Comparison of ENCODE assay signal across 25 cellular contexts in genomic region chr13:85286081-85286480, GRCh38.
DNase-seq lines count a peak whose midpoint lies in the region; ATAC-seq and TF ChIP-seq lines count a peak whose summit lies in the region.
"Had no signal": no experiment of that assay in that cellular context is flagged by ENCODE, and none has a peak within 500 bp of the region (broad histone marks: within the 10 kb centered on the region; RNA-seq: fewer than 3 reads in every experiment).

No MANE protein-coding gene starts in this region.

- no peak overlapping the region for H3K27ac ChIP-seq in tibial nerve
- H3K27ac ChIP-seq in CD4-positive, alpha-beta T cell (ENCODE audit: low read depth, low read length): no peak overlapping the region
- H3K27ac ChIP-seq: HL-60 had no signal

- no peaks in the 10 kb centered on the region for H3K9me3 ChIP-seq in tibial nerve
- no peaks in the 10 kb centered on the region for H3K9me3 ChIP-seq in CD4-positive, alpha-beta T cell (ENCODE audit: control insufficient read depth, low read length)
- H3K9me3 ChIP-seq: BE2C, HAP-1 had no signal

- no peaks in the 10 kb centered on the region for H3K36me3 ChIP-seq in tibial nerve
- H3K36me3 ChIP-seq: BE2C, HAP-1 had no signal

- POLR2A ChIA-PET in CD4-positive, alpha-beta T cell (lab: Charles Lee): no interaction called here

- CTCF ChIA-PET in CD4-positive, alpha-beta T cell (lab: Charles Lee): no interaction called here

- no peaks in the 10 kb centered on the region for H3K9me3 Mint-ChIP-seq in CD4-positive, alpha-beta T cell
- H3K9me3 Mint-ChIP-seq: GM23338, HFFc6 had no signal

- 0 out of 3 replicates have a peak, but pooled peaks have one; percentile 31 for ATAC-seq in SK-N-SH treated with all-trans-retinoic acid at 6 μM for 48 hours
- ATAC-seq in HG02588 (IDR thresholded peaks at IDR 0.05; ENCODE audit: unreplicated experiment): no peak
- ATAC-seq in CD4-positive, alpha-beta T cell (ENCODE audit: poor library complexity): no peak
- ATAC-seq: GM23338, PC-3 had no signal

- no peak for TF ChIP-seq CTCF in fibroblast of pulmonary artery (IDR thresholded peaks at IDR 0.05; ENCODE audit: low read length, missing control alignments)
- TF ChIP-seq CTCF in tibial nerve (IDR thresholded peaks at IDR 0.05): no peak
- no peak for TF ChIP-seq CTCF in CD4-positive, alpha-beta T cell (IDR thresholded peaks at IDR 0.05)

- H3K4me3 Mint-ChIP-seq in CD4-positive, alpha-beta T cell: no peak overlapping the region
- H3K4me3 Mint-ChIP-seq: CD14-positive monocyte, GM23338, HFFc6 had no signal

- H3K36me3 Mint-ChIP-seq in CD4-positive, alpha-beta T cell (ENCODE audit: low read depth): no peaks in the 10 kb centered on the region
- H3K36me3 Mint-ChIP-seq: CD14-positive monocyte had no signal

- H3K27me3 Mint-ChIP-seq in CD4-positive, alpha-beta T cell: no peaks in the 10 kb centered on the region

- no peaks in the 10 kb centered on the region for H3K4me1 Mint-ChIP-seq in CD4-positive, alpha-beta T cell (ENCODE audit: low read depth)
- H3K4me1 Mint-ChIP-seq: CD14-positive monocyte had no signal

- peak; percentile 14 for DNase-seq in EL
- peak; percentile 5 for DNase-seq in cerebellar cortex (ENCODE audit: low spot score)
- peak; percentile 37 for DNase-seq in fibroblast of pulmonary artery (ENCODE audit: low read depth)
- DNase-seq in tibial nerve (ENCODE audit: low spot score in 2 of 2): no peak
- DNase-seq in 8988T: no peak
- DNase-seq in CD4-positive, alpha-beta T cell: no peak
- DNase-seq: BE2C; Calu3; DMS79 treated with DMSO at 0.1 percent for 48 hours; HFFc6; Karpas-422; NCI-H1092 treated with DMSO at 0.1 percent for 48 hours; NCI-H1436; NCI-H187; NCI-H2171 treated with DMSO at 0.1 percent for 48 hours; NCI-H524; NCI-H748 treated with DMSO at 0.1 percent for 48 hours; NK-92 treated with Interleukin-12 subunit alpha and Interleukin-12 subunit beta, amount 100 ng/mL, for 24 hours; PC-3 had no signal

- H3K4me3 ChIP-seq in fibroblast of pulmonary artery (replicated peaks; ENCODE audit: low read depth, low read length) (no peak overlapping the region), tibial nerve (no peak overlapping the region)
- H3K4me3 ChIP-seq: GM23338, HAP-1 had no signal

- TF ChIP-seq EP300 in tibial nerve (IDR thresholded peaks at IDR 0.05): no peak

- 59 to 75% methylated on average over 1 of the region's 1 CpG for WGBS in tibial nerve, 2 donors

- H3K27ac Mint-ChIP-seq in CD4-positive, alpha-beta T cell: no peak overlapping the region
- H3K27ac Mint-ChIP-seq: CD14-positive monocyte, GM23338, HFFc6 had no signal

- TF ChIP-seq POLR2A in tibial nerve (IDR thresholded peaks at IDR 0.05): no peak

- H3K4me1 ChIP-seq in tibial nerve: no peaks in the 10 kb centered on the region
- H3K4me1 ChIP-seq: BE2C had no signal

- intact Hi-C loops in CD4-positive, alpha-beta T cell (cut with DNase I, micrococcal nuclease): no loop called here

- H3K27me3 ChIP-seq in tibial nerve: no peaks in the 10 kb centered on the region
- H3K27me3 ChIP-seq in CD4-positive, alpha-beta T cell (ENCODE audit: control insufficient read depth, insufficient read depth, low read length): no peaks in the 10 kb centered on the region
- H3K27me3 ChIP-seq: BE2C had no signal

TF ChIP-seq in SK-N-SH treated with all-trans-retinoic acid at 6 μM for 48 hours, 23 proteins besides CTCF, POLR2A, EP300 and RAD21:
- TF ChIP-seq TSHZ2 (CRISPR knock-in tag; IDR thresholded peaks at IDR 0.05) (no peak), ISL1 (CRISPR knock-in tag; IDR thresholded peaks at IDR 0.05) (peak; percentile 36)

Comparison
In these comparisons a context has a peak if more than half of its experiments do, and no peak if none do; other contexts are left out.
1. DNase-seq: peak in EL (single experiment), cerebellar cortex (single experiment) and fibroblast of pulmonary artery (single experiment); none in tibial nerve (0 of 2), 8988T (single experiment) and CD4-positive, alpha-beta T cell (0 of 10).